Comparison of ENCODE assay signal across 13 cellular contexts in the genomic region with DNA sequence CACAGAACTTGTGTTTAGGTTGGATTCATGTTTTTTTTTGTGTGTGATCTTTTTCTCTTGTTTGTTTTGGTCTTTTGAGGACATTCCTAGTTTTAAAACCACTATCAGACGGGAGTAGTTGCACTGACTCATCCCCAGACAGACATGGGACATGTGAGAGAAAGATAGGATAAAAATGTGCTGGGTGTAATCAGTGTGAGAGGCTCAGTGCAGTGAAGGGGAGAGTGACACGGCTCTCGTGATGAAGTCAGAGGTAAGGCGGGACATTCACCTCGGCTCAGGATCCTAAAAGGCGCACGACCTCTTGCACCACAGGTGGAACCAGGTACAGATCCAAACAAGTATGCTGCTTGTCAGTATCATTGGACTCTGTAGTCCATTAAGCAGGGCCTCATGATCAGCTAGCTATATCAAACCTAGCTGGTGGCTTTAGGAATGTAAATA. TPM values are rescaled to one million over a fixed set of nuclear protein-coding genes. Genes with fewer than 3 reads are reported as not detected.
DNase-seq lines count a peak whose midpoint lies in the region; ATAC-seq and TF ChIP-seq lines count a peak whose summit lies in the region.
"Had no signal": no experiment of that assay in that cellular context is flagged by ENCODE, and none has a peak within 500 bp of the region (broad histone marks: within the 10 kb centered on the region; RNA-seq: fewer than 3 reads in every experiment).

No MANE protein-coding gene starts in this region.

- H4K20me1 ChIP-seq in PC-3 (ENCODE audit: low read length), result peaks cover 30% of the 10 kb centered on the region; the same call in 1 of the 2 replicates

- no peak for ATAC-seq in PC-3

- in situ Hi-C loops in HAP-1 (cut with MboI; ENCODE audit: low sequenced_read_pairs), result no loop called here

- H2AFZ ChIP-seq in PC-3 (ENCODE audit: low read length), result no peak overlapping the region

- DNase-seq in astrocyte of the hippocampus (ENCODE audit: low read depth, low spot score), result peak; percentile 46
- DNase-seq in islet precursor cell, result peak; percentile 71
- peak; percentile 56 for DNase-seq in testis
- DNase-seq in PC-3, result no peak
- no peak for DNase-seq in HAP-1 (ENCODE audit: low spot score in 2 of 2)
- DNase-seq in colonic mucosa, result no peak
- no peak for DNase-seq in OCI-M2 (lab: John Stamatoyannopoulos, UW; ENCODE audit: unreplicated experiment)
- DNase-seq: activated CD4-positive, alpha-beta T cell treated with anti-CD3 and anti-CD28 coated beads, Interleukin-2, amount 50 U/mL, for 4 hours; H9; NCI-H1930; RPMI8226; spleen had no signal

- intact Hi-C loops in testis (cut with DNase I; ENCODE audit: low total_unique reads), result no loop called here
- intact Hi-C loops in PC-3 (cut with micrococcal nuclease), result no loop called here
- intact Hi-C loops in colonic mucosa (cut with DNase I), result no loop called here

- POLR2A ChIA-PET in HEK293 (lab: Yijun Ruan, JAX) (interaction anchor here (1.4 to 3.6 kb wide), 2 partner anchors 13 to 19 kb away, joined by 4 to 15 read pairs; a partner anchor contains a TSS), PC-3 (lab: Charles Lee; ENCODE audit: unreplicated experiment) (no interaction called here)

- H3K4me3 ChIP-seq in HEK293 (ENCODE audit: low read depth, low read length) (no peak overlapping the region), testis (no peak overlapping the region), PC-3 (ENCODE audit: low read length) (no peak overlapping the region), HAP-1 (no peak overlapping the region), colonic mucosa (no peak overlapping the region)
- H3K4me3 ChIP-seq: spleen had no signal

- H3K9me3 ChIP-seq in HEK293 (ENCODE audit: control insufficient read depth, insufficient read depth, low read depth, low read length) (no peaks in the 10 kb centered on the region), testis (no peaks in the 10 kb centered on the region), PC-3 (ENCODE audit: low read length) (no peaks in the 10 kb centered on the region), HAP-1 (no peaks in the 10 kb centered on the region), colonic mucosa (no peaks in the 10 kb centered on the region)
- H3K9me3 ChIP-seq: spleen had no signal

- no peaks in the 10 kb centered on the region for H3K9me2 ChIP-seq in PC-3 (replicated peaks; ENCODE audit: low read length)

- H3K27me3 ChIP-seq in testis, result no peaks in the 10 kb centered on the region
- no peaks in the 10 kb centered on the region for H3K27me3 ChIP-seq in PC-3 (ENCODE audit: low read length)
- no peaks in the 10 kb centered on the region for H3K27me3 ChIP-seq in HAP-1 (ENCODE audit: low read depth)
- no peaks in the 10 kb centered on the region for H3K27me3 ChIP-seq in colonic mucosa
- H3K27me3 ChIP-seq: spleen had no signal

- H3K4me1 ChIP-seq in HEK293 (ENCODE audit: control insufficient read depth, insufficient read depth, low read length) (peaks cover 34% of the 10 kb centered on the region), testis (peaks cover 67% of the 10 kb centered on the region), PC-3 (ENCODE audit: insufficient read depth, low read length) (peaks cover 22% of the 10 kb centered on the region), HAP-1 (peaks cover 37% of the 10 kb centered on the region), colonic mucosa (no peaks in the 10 kb centered on the region)

- H3K79me2 ChIP-seq in PC-3 (ENCODE audit: low read length), result peaks cover 97% of the 10 kb centered on the region

- TF ChIP-seq CTCF in HEK293 (tag by site-specific recombination; IDR thresholded peaks at IDR 0.05) (no peak), testis (IDR thresholded peaks at IDR 0.05) (no peak), PC-3 (conservative IDR thresholded peaks at IDR 0.05; ENCODE audit: low read depth, low read length) (no peak), colonic mucosa (IDR thresholded peaks at IDR 0.05) (no peak)

- TF ChIP-seq POLR2A in testis (IDR thresholded peaks at IDR 0.05), result no peak

- H3K27ac ChIP-seq in HEK293 (ENCODE audit: extremely low read depth, low read depth, low read length) (no peak overlapping the region), testis (peak overlapping the region in 1 of 2 donors; percentile 35), PC-3 (ENCODE audit: low read length) (no peak overlapping the region), colonic mucosa (no peak overlapping the region)

- no peaks in the 10 kb centered on the region for H3F3A ChIP-seq in PC-3 (ENCODE audit: low read length, unreplicated experiment)

- BruUV-seq in PC-3 (replicated peaks; lab: Mats Ljungman, UMichigan), result no TSS peak

- 52 to 54% methylated on average over 7 of the region's 7 CpGs for WGBS in testis, 2 donors

- CTCF ChIA-PET in HEK293 (lab: Yijun Ruan, JAX), result interaction anchor here (0.6 to 2.5 kb wide), 2 partner anchors 335 to 495 kb away, joined by 3 to 6 read pairs; no protein-coding TSS in a partner anchor
- CTCF ChIA-PET in PC-3 (lab: Charles Lee), result no interaction called here

- H3K9ac ChIP-seq in PC-3 (ENCODE audit: low read length) (no peak overlapping the region), colonic mucosa (ENCODE audit: low read depth in 2 of 2, low read length in 2 of 2) (no peak overlapping the region)

- H3K36me3 ChIP-seq in HEK293 (ENCODE audit: control insufficient read depth in 2 of 2, insufficient read depth in 1 of 2, low read length in 2 of 2) (peaks cover 0 to 17% of the 10 kb centered on the region in 2 experiments; a peak in 2 of 3 replicates), testis (ENCODE audit: low read depth, missing control alignments) (no peaks in the 10 kb centered on the region), PC-3 (ENCODE audit: low read depth, low read length) (no peaks in the 10 kb centered on the region; the same call in 1 of the 2 replicates), HAP-1 (replicated peaks) (no peaks in the 10 kb centered on the region), colonic mucosa (no peaks in the 10 kb centered on the region)

- H3K4me2 ChIP-seq in PC-3 (ENCODE audit: low read length), result no peak overlapping the region

TF ChIP-seq in HEK293, 187 proteins besides CTCF, POLR2A, EP300 and RAD21:
- no peak for TF ChIP-seq ZNF544 (tag by site-specific recombination; IDR thresholded peaks at IDR 0.05)
- no peak for TF ChIP-seq TCF7L2 (IDR thresholded peaks at IDR 0.05; ENCODE audit: borderline replicate concordance, low read depth, low read length)
- no peak for TF ChIP-seq ZNF214 (tag by site-specific recombination; IDR thresholded peaks at IDR 0.05; ENCODE audit: borderline replicate concordance)
- TF ChIP-seq, protein P1, sequence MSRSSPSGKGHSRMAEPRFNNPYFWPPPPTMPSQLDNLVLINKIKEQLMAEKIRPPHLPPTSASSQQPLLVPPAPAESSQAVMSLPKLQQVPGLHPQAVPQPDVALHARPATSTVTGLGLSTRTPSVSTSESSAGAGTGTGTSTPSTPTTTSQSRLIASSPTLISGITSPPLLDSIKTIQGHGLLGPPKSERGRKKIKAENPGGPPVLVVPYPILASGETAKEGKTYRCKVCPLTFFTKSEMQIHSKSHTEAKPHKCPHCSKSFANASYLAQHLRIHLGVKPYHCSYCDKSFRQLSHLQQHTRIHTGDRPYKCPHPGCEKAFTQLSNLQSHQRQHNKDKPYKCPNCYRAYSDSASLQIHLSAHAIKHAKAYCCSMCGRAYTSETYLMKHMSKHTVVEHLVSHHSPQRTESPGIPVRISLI (tag by site-specific recombination; IDR thresholded peaks at IDR 0.05), result no peak
- TF ChIP-seq, protein P2, sequence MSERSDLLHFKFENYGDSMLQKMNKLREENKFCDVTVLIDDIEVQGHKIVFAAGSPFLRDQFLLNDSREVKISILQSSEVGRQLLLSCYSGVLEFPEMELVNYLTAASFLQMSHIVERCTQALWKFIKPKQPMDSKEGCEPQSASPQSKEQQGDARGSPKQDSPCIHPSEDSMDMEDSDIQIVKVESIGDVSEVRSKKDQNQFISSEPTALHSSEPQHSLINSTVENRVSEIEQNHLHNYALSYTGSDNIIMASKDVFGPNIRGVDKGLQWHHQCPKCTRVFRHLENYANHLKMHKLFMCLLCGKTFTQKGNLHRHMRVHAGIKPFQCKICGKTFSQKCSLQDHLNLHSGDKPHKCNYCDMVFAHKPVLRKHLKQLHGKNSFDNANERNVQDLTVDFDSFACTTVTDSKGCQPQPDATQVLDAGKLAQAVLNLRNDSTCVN (tag by site-specific recombination; optimal IDR thresholded peaks at IDR 0.05), result no peak
- peak; percentile 46; the same call in 1 of the 2 replicates for TF ChIP-seq WT1 (tag by site-specific recombination; IDR thresholded peaks at IDR 0.05)
- TF ChIP-seq ZNF140 (tag by site-specific recombination; IDR thresholded peaks at IDR 0.05), result no peak
- no peak for TF ChIP-seq ZBTB48 (tag by site-specific recombination; IDR thresholded peaks at IDR 0.05)
- 0 out of 2 replicates have a peak, but pooled peaks have one; percentile 28 for TF ChIP-seq ZEB2 (tag by site-specific recombination; IDR thresholded peaks at IDR 0.05)
- TF ChIP-seq ZNF394 (tag by site-specific recombination; IDR thresholded peaks at IDR 0.05; ENCODE audit: borderline replicate concordance), result no peak
- peak; percentile 68 for TF ChIP-seq ZBTB17 (tag by site-specific recombination; IDR thresholded peaks at IDR 0.05)
- TF ChIP-seq SCRT2 (tag by site-specific recombination; IDR thresholded peaks at IDR 0.05), result no peak
- TF ChIP-seq ZNF530 (tag by site-specific recombination; IDR thresholded peaks at IDR 0.05; ENCODE audit: low read depth), result no peak

RNA-seq across cellular contexts. Expression of a gene that starts 17.9 kb away (rescaled TPM):
- total RNA-seq in testis, result 100 to 1,000 TPM in 1 of 2 donors, 10 to 100 TPM in 1; 81.5 to 112 TPM
- polyA plus RNA-seq in testis (ENCODE audit: insufficient read depth, low read depth, low replicate concordance), result 27.5 TPM
- 12.8 and 19.9 TPM in 2 replicates for total RNA-seq in PC-3 (2014; rRNA removed)
- 10 to 100 TPM; 33.4 to 61.7 TPM for total RNA-seq in colonic mucosa

Comparison
In these comparisons a context has a peak if more than half of its experiments do, and no peak if none do; other contexts are left out.
1. DNase-seq: peak in astrocyte of the hippocampus (single experiment), islet precursor cell (single experiment) and testis (single experiment); none in PC-3 (single experiment), HAP-1 (0 of 2), colonic mucosa (single experiment) and OCI-M2 (single experiment).